ENCODE assay signal across 8 cellular contexts in genomic region chr11:287821-288327, GRCh38. TPM values are rescaled to one million over a fixed set of nuclear protein-coding genes. Genes with fewer than 3 reads are reported as not detected.
A peak's percentile ranks its signal among the peaks of the same experiment; 100 is the strongest.
DNase-seq lines count a peak whose midpoint lies in the region; ATAC-seq and TF ChIP-seq lines count a peak whose summit lies in the region.

No MANE protein-coding gene starts in this region.

- no peaks in the 10 kb centered on the region for H3K36me3 Mint-ChIP-seq in mesothelial cell of epicardium

- peaks cover 10% of the 10 kb centered on the region for H3K27me3 Mint-ChIP-seq in mesothelial cell of epicardium (ENCODE audit: low read depth)

- DNase-seq in BJ (ENCODE audit: low read depth) (no peak), Panc1 (ENCODE audit: low read depth, low spot score) (no peak), mesothelial cell of epicardium (ENCODE audit: low spot score in 2 of 2, unreplicated experiment in 2 of 2) (no peak), upper lobe of right lung (peak; percentile 67), NCI-H774 (lab: John Stamatoyannopoulos, UW) (no peak), GM03348 (ENCODE audit: low spot score) (no peak)
- peak; percentile 71 for DNase-seq in central memory CD4-positive, alpha-beta T cell

- peaks cover 13% of the 10 kb centered on the region for H3K27me3 ChIP-seq in BJ (ENCODE audit: control insufficient read depth, insufficient read depth, low read length)
- no peaks in the 10 kb centered on the region for H3K27me3 ChIP-seq in Panc1 (ENCODE audit: control insufficient read depth, insufficient read depth, low read length)
- peaks cover 32% of the 10 kb centered on the region for H3K27me3 ChIP-seq in upper lobe of right lung

- H3K27ac ChIP-seq in Panc1 (ENCODE audit: low read length) (peak overlapping the region; percentile 57), upper lobe of right lung (peak overlapping the region; percentile 55)

- TF ChIP-seq CTCF in BJ (IDR thresholded peaks at IDR 0.05; ENCODE audit: insufficient read depth, low read depth, low read length) (no peak), Panc1 (IDR thresholded peaks at IDR 0.05) (no peak), mesothelial cell of epicardium (IDR thresholded peaks at IDR 0.05; ENCODE audit: unreplicated experiment) (no peak), upper lobe of right lung (IDR thresholded peaks at IDR 0.05) (no peak)

- POLR2A ChIA-PET in BJ (lab: Charles Lee): no interaction called here
- POLR2A ChIA-PET in Panc1 (lab: Charles Lee): no interaction called here

- in situ Hi-C loops in Panc1 (cut with HindIII; ENCODE audit: low pct_unique_long_range_greater_than_20kb, low sequenced_read_pairs): no loop called here

- H3K9me3 ChIP-seq in Panc1 (ENCODE audit: control insufficient read depth, insufficient read depth, low read depth, low read length): no peaks in the 10 kb centered on the region
- no peaks in the 10 kb centered on the region for H3K9me3 ChIP-seq in upper lobe of right lung

- H3K27ac Mint-ChIP-seq in mesothelial cell of epicardium: no peak overlapping the region

- intact Hi-C loops in Panc1 (cut with micrococcal nuclease; ENCODE audit: unreplicated experiment): no loop called here
- intact Hi-C loops in upper lobe of right lung (cut with DNase I): no loop called here

- H3K4me1 ChIP-seq in Panc1 (ENCODE audit: control insufficient read depth, insufficient read depth, low read length) (peaks cover 20% of the 10 kb centered on the region), upper lobe of right lung (peaks cover 18% of the 10 kb centered on the region)

- H3K4me3 ChIP-seq in BJ (ENCODE audit: low read depth, low read length) (peak overlapping the region; percentile 41), Panc1 (ENCODE audit: low read depth in 2 of 2, low read length in 2 of 2) (peak overlapping the region; percentile 68 to 83), upper lobe of right lung (peak overlapping the region; percentile 69)

- peaks cover 29% of the 10 kb centered on the region for H3K4me1 Mint-ChIP-seq in mesothelial cell of epicardium

- H3K36me3 ChIP-seq in BJ (ENCODE audit: control insufficient read depth, insufficient read depth, low read length) (peaks cover under 1% of the 10 kb centered on the region; the same call in 1 of the 2 replicates), Panc1 (ENCODE audit: control insufficient read depth, insufficient read depth, low read length) (no peaks in the 10 kb centered on the region), upper lobe of right lung (no peaks in the 10 kb centered on the region)

- CTCF ChIA-PET in BJ (lab: Yijun Ruan, JAX): interaction anchor here (0.7 to 0.9 kb wide), 2 partner anchors 36 to 81 kb away, joined by 3 read pairs; no protein-coding TSS in a partner anchor
- CTCF ChIA-PET in Panc1 (lab: Charles Lee): no interaction called here

- H3K9me3 Mint-ChIP-seq in mesothelial cell of epicardium: no peaks in the 10 kb centered on the region

- ATAC-seq in Panc1 (peak; percentile 36), upper lobe of right lung (peak; percentile 13), GM21528 (IDR thresholded peaks at IDR 0.05; ENCODE audit: low FRiP score, unreplicated experiment) (no peak)

- H3K4me3 Mint-ChIP-seq in mesothelial cell of epicardium: peak overlapping the region; percentile 75

- BruUV-seq in Panc1 (replicated peaks; lab: Mats Ljungman, UMichigan): no TSS peak

RNA-seq across cellular contexts. Expression of gene PGGHG, which starts 1.1 kb away (rescaled TPM):
- 7.4 and 13.2 TPM in 2 replicates for polyA plus RNA-seq in BJ (2011; rRNA removed)
- polyA minus RNA-seq in BJ (2011; rRNA and poly(A)+ RNA removed): 3.6 and 3.9 TPM in 2 replicates
- total RNA-seq in Panc1 (2021; ENCODE audit: unreplicated experiment): 115 TPM
- polyA plus RNA-seq in Panc1 (2012; ENCODE audit: insufficient read length): 129 TPM
- total RNA-seq in mesothelial cell of epicardium: 101 to 109 TPM (median 103 TPM) in 3 replicates
- 105 TPM for total RNA-seq in upper lobe of right lung

RNA-seq across cellular contexts. Expression of gene NLRP6, which starts 9.7 kb away (rescaled TPM):
- polyA plus RNA-seq in BJ (2011; rRNA removed): not detected in 2 replicates
- not detected in 2 replicates for polyA minus RNA-seq in BJ (2011; rRNA and poly(A)+ RNA removed)
- total RNA-seq in Panc1 (2021; ENCODE audit: unreplicated experiment) (0.59 TPM), mesothelial cell of epicardium (not detected in 3 replicates), upper lobe of right lung (1.7 TPM)
- polyA plus RNA-seq in Panc1 (2012; ENCODE audit: insufficient read length): 0.31 TPM

RNA-seq across cellular contexts. Expression of gene IFITM5, which starts 11.5 kb away (rescaled TPM):
- polyA plus RNA-seq in BJ (2011; rRNA removed): not detected in 2 replicates
- not detected in 2 replicates for polyA minus RNA-seq in BJ (2011; rRNA and poly(A)+ RNA removed)
- total RNA-seq in Panc1 (2021; ENCODE audit: unreplicated experiment) (not detected), mesothelial cell of epicardium (not detected in 3 replicates), upper lobe of right lung (not detected)
- polyA plus RNA-seq in Panc1 (2012; ENCODE audit: insufficient read length): 0.30 TPM

RNA-seq across cellular contexts. Expression of gene IFITM2, which starts 19.7 kb away (rescaled TPM):
- 456 and 813 TPM in 2 replicates for polyA plus RNA-seq in BJ (2011; rRNA removed)
- 396 and 464 TPM in 2 replicates for polyA minus RNA-seq in BJ (2011; rRNA and poly(A)+ RNA removed)
- total RNA-seq in Panc1 (2021; ENCODE audit: unreplicated experiment): 183 TPM
- polyA plus RNA-seq in Panc1 (2012; ENCODE audit: insufficient read length): 402 TPM
- 208 to 224 TPM (median 210 TPM) in 3 replicates for total RNA-seq in mesothelial cell of epicardium
- total RNA-seq in upper lobe of right lung: 521 TPM

RNA-seq across cellular contexts. Expression of gene IFITM1, which starts 26.0 kb away (rescaled TPM):
- polyA plus RNA-seq in BJ (2011; rRNA removed): 566 and 660 TPM in 2 replicates
- 362 and 693 TPM in 2 replicates for polyA minus RNA-seq in BJ (2011; rRNA and poly(A)+ RNA removed)
- total RNA-seq in Panc1 (2021; ENCODE audit: unreplicated experiment) (66.3 TPM), mesothelial cell of epicardium (120 to 128 TPM (median 122 TPM) in 3 replicates), upper lobe of right lung (128 TPM)
- polyA plus RNA-seq in Panc1 (2012; ENCODE audit: insufficient read length): 206 TPM

Comparison
In these comparisons a context has a peak if more than half of its experiments do, and no peak if none do; other contexts are left out.
1. DNase-seq: peak in central memory CD4-positive, alpha-beta T cell (single experiment) and upper lobe of right lung (single experiment); none in BJ (single experiment), Panc1 (single experiment), mesothelial cell of epicardium (0 of 2), NCI-H774 (single experiment) and GM03348 (single experiment).
2. Peak in every context shown above with its lines, with median percentiles within 50 percentile points of each other: H3K4me3 ChIP-seq.